Comparison of ENCODE assay signal across 9 cellular contexts in genomic region chr2:232325324-232326273, GRCh38. TPM values are rescaled to one million over a fixed set of nuclear protein-coding genes. Genes with fewer than 3 reads are reported as not detected.
DNase-seq lines count a peak whose midpoint lies in the region; ATAC-seq, FAIRE-seq and TF ChIP-seq lines count a peak whose summit lies in the region.
"Had no signal": no experiment of that assay in that cellular context is flagged by ENCODE, and none has a peak within 500 bp of the region (broad histone marks: within the 10 kb centered on the region; RNA-seq: fewer than 3 reads in every experiment).

No MANE protein-coding gene starts in this region.

- no peak overlapping the region for H3K9ac ChIP-seq in DND-41 (ENCODE audit: low read depth, low read length)

- H3K27me3 ChIP-seq in DND-41 (ENCODE audit: insufficient read depth, low read length, poor library complexity) (no peaks in the 10 kb centered on the region), osteoblast (ENCODE audit: insufficient read depth, low read length) (no peaks in the 10 kb centered on the region)

- no peaks in the 10 kb centered on the region for H3K36me3 ChIP-seq in DND-41 (ENCODE audit: insufficient read depth, low read length)
- no peaks in the 10 kb centered on the region for H3K36me3 ChIP-seq in osteoblast (ENCODE audit: insufficient read depth, low read length)

- peaks cover 32% of the 10 kb centered on the region for H4K20me1 ChIP-seq in DND-41 (ENCODE audit: insufficient read depth, low read length)
- H4K20me1 ChIP-seq in osteoblast (ENCODE audit: insufficient read depth, low read length) = peaks cover 38% of the 10 kb centered on the region

- no peak overlapping the region for H2AFZ ChIP-seq in DND-41 (ENCODE audit: low read depth, low read length)
- no peak overlapping the region for H2AFZ ChIP-seq in osteoblast (ENCODE audit: low read length)

- ATAC-seq in DND-41 (ENCODE audit: insufficient read depth, low read depth) (peak; percentile 73), GM21529 (IDR thresholded peaks at IDR 0.05; ENCODE audit: unreplicated experiment) (no peak)

- H3K27ac ChIP-seq in DND-41 (ENCODE audit: low read length) = no peak overlapping the region
- no peak overlapping the region for H3K27ac ChIP-seq in osteoblast (ENCODE audit: low read depth, low read length)

- H3K9me3 ChIP-seq in DND-41 (ENCODE audit: insufficient read depth, low read length, severe bottlenecking) (no peaks in the 10 kb centered on the region), osteoblast (ENCODE audit: low read depth, low read length) (no peaks in the 10 kb centered on the region)

- TF ChIP-seq EP300 in Ishikawa (IDR thresholded peaks at IDR 0.05; ENCODE audit: borderline replicate concordance) = no peak

- no peak for TF ChIP-seq POLR2A in H54 (IDR thresholded peaks at IDR 0.05; ENCODE audit: low read depth, low read length)

- TF ChIP-seq RAD21 in Ishikawa (IDR thresholded peaks at IDR 0.05; ENCODE audit: low read depth) = peak; percentile 58

- no peak overlapping the region for H3K4me2 ChIP-seq in DND-41 (ENCODE audit: insufficient read depth, low read length)
- H3K4me2 ChIP-seq in osteoblast (ENCODE audit: insufficient read depth, low read length) = no peak overlapping the region

- no peak for FAIRE-seq in RCC 7860 (lab: Jason Lieb, UNC)
- FAIRE-seq in H54 (lab: Jason Lieb, UNC) = no peak

- DNase-seq in DND-41 = peak; percentile 58
- peak; percentile 81 for DNase-seq in activated CD8-positive, alpha-beta memory T cell treated with anti-CD3 and anti-CD28 coated beads, Interleukin-2, amount 50 U/mL, for 48 hours
- DNase-seq in fibroblast of peridontal ligament (ENCODE audit: extremely low read depth) = peak; percentile 24
- peak; percentile 93 for DNase-seq in osteoblast (ENCODE audit: insufficient read length, low spot score, missing footprints)
- no peak for DNase-seq in RCC 7860 (ENCODE audit: low spot score)
- DNase-seq in H54 (ENCODE audit: insufficient read length, low spot score) = no peak

- H3K4me1 ChIP-seq in DND-41 (ENCODE audit: insufficient read depth, low read length) (peaks cover 22% of the 10 kb centered on the region), osteoblast (ENCODE audit: insufficient read depth, low read length) (no peaks in the 10 kb centered on the region)

- no peak overlapping the region for H3K4me3 ChIP-seq in DND-41 (ENCODE audit: low read depth in 1 of 2, low read length in 2 of 2)
- no peak overlapping the region for H3K4me3 ChIP-seq in osteoblast (ENCODE audit: insufficient read depth, low read length)

- peak; percentile 43 for TF ChIP-seq CTCF in DND-41 (IDR thresholded peaks at IDR 0.05; ENCODE audit: borderline replicate concordance, extremely low read depth, low read length, poor library complexity, severe bottlenecking)
- peak; percentile 38 for TF ChIP-seq CTCF in osteoblast (IDR thresholded peaks at IDR 0.05; ENCODE audit: extremely low read depth, low read depth, low read length)

- H3K79me2 ChIP-seq in DND-41 (ENCODE audit: insufficient read depth, low read length) (no peaks in the 10 kb centered on the region), osteoblast (ENCODE audit: insufficient read depth, low read length) (no peaks in the 10 kb centered on the region)

TF ChIP-seq in Ishikawa, 13 proteins besides CTCF, POLR2A, EP300 and RAD21:
- no peak for TF ChIP-seq MAX (IDR thresholded peaks at IDR 0.05)
- TF ChIP-seq NFIC (IDR thresholded peaks at IDR 0.05) = no peak

RNA-seq across cellular contexts. Expression of gene ALPP, which starts 53.0 kb away (rescaled TPM):
- total RNA-seq in osteoblast = not detected in 2 replicates
- total RNA-seq: LHCN-M2 had no signal

Comparison
In these comparisons a context has a peak if more than half of its experiments do, and no peak if none do; other contexts are left out.
1. DNase-seq: peak in DND-41 (single experiment), activated CD8-positive, alpha-beta memory T cell treated with anti-CD3 and anti-CD28 coated beads, Interleukin-2, amount 50 U/mL, for 48 hours (single experiment), fibroblast of peridontal ligament (single experiment) and osteoblast (single experiment); none in RCC 7860 (single experiment) and H54 (single experiment).